Comparison of ENCODE assay signal across 8 cellular contexts in genomic region chr12:3882896-3883564, GRCh38. TPM values are rescaled to one million over a fixed set of nuclear protein-coding genes. Genes with fewer than 3 reads are reported as not detected.
DNase-seq lines count a peak whose midpoint lies in the region; ATAC-seq and TF ChIP-seq lines count a peak whose summit lies in the region.

No MANE protein-coding gene starts in this region.

- ATAC-seq in GM21515 (IDR thresholded peaks at IDR 0.05; ENCODE audit: unreplicated experiment): no peak
- no peak for ATAC-seq in HG02981 (IDR thresholded peaks at IDR 0.05; ENCODE audit: unreplicated experiment)
- ATAC-seq in GM21825 (IDR thresholded peaks at IDR 0.05; ENCODE audit: unreplicated experiment): no peak

- H3K4me3 ChIP-seq in A673 (ENCODE audit: low read depth, low read length, poor library complexity, severe bottlenecking) (no peak overlapping the region), GM12865 (ENCODE audit: low read depth, low read length) (no peak overlapping the region), foreskin fibroblast (ENCODE audit: low read depth in 1 of 2, low read length in 2 of 2) (no peak overlapping the region)

- TF ChIP-seq CTCF in A673 (conservative IDR thresholded peaks at IDR 0.05; ENCODE audit: low read depth, low read length): peak; percentile 43; the same call in 1 of the 2 replicates
- TF ChIP-seq CTCF in GM12865 (IDR thresholded peaks at IDR 0.05; ENCODE audit: insufficient read depth, low read depth, low read length, missing control alignments): peak; percentile 13
- peak; percentile 16 for TF ChIP-seq CTCF in foreskin fibroblast (IDR thresholded peaks at IDR 0.05; ENCODE audit: low read depth, low read length)

- BruUV-seq in A673 (replicated peaks; lab: Mats Ljungman, UMichigan): no TSS peak

- no peaks in the 10 kb centered on the region for H3K36me3 ChIP-seq in A673 (ENCODE audit: insufficient read depth, low read length, poor library complexity, severe bottlenecking)

- POLR2A ChIA-PET in A673 (lab: Charles Lee; ENCODE audit: low non-redundant PET): no interaction called here

- intact Hi-C loops in A673 (cut with micrococcal nuclease; ENCODE audit: unreplicated experiment): no loop called here

- peak; percentile 21 for DNase-seq in A673 (ENCODE audit: low spot score)
- DNase-seq in GM12865 (ENCODE audit: low read depth): peak; percentile 19
- DNase-seq in OCI-M1 (lab: John Stamatoyannopoulos, UW): peak; percentile 75
- peak; percentile 16 to 45 for DNase-seq in foreskin fibroblast
- no peak for DNase-seq in stimulated activated naive CD4-positive, alpha-beta T cell treated with Interleukin-2 at 50 U/mL for 16 hours (lab: John Stamatoyannopoulos, UW)

- H3K27ac ChIP-seq in A673 (ENCODE audit: low read depth, low read length, poor library complexity, severe bottlenecking): no peak overlapping the region

- no peaks in the 10 kb centered on the region for H3K9me3 ChIP-seq in A673 (ENCODE audit: low read depth, low read length, poor library complexity, severe bottlenecking)

- CTCF ChIA-PET in A673 (lab: Charles Lee): interaction anchor here (0.6 to 1.3 kb wide), 4 partner anchors 10 to 393 kb away, joined by 3 to 8 read pairs (median 4); partner anchors contain the start of gene PARP11

- H3K27me3 ChIP-seq in A673 (replicated peaks; ENCODE audit: insufficient read depth, low read depth, low read length, poor library complexity): peaks cover 10% of the 10 kb centered on the region

- H3K4me1 ChIP-seq in A673 (ENCODE audit: insufficient read depth, low read length, poor library complexity, severe bottlenecking): no peaks in the 10 kb centered on the region

RNA-seq across cellular contexts. Expression of gene PARP11, which starts 9.8 kb away (rescaled TPM):
- total RNA-seq in A673 (2021): 6.5 and 7.7 TPM in 2 replicates
